Comparison of ENCODE assay signal across 13 cellular contexts in the genomic region with DNA sequence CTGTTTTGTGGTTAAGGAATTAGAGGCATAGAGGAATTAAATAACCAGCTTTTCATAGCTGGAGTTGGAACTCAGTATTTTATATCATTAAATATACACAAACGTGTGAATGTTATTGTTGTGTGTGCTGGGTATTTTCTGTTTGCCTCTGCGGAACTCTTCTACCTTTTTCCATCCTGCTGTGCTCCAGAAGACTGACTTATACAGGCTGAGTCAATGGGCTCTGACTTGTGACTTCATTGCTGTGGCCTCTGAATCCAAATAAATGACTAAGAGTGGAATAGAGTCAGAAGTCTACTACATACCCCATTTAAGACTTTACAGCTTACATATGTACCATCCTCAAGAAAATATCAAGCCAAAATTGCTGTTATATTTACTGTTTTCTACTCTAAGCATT. TPM values are rescaled to one million over a fixed set of nuclear protein-coding genes. Genes with fewer than 3 reads are reported as not detected.
A peak's percentile ranks its signal among the peaks of the same experiment; 100 is the strongest.
DNase-seq lines count a peak whose midpoint lies in the region; ATAC-seq, FAIRE-seq and TF ChIP-seq lines count a peak whose summit lies in the region.
"Had no signal": no experiment of that assay in that cellular context is flagged by ENCODE, and none has a peak within 500 bp of the region (broad histone marks: within the 10 kb centered on the region; RNA-seq: fewer than 3 reads in every experiment).

No MANE protein-coding gene starts in this region.

- in situ Hi-C loops in ACHN (cut with HindIII; ENCODE audit: low pct_ligation_motif_present, low pct_unique_long_range_greater_than_20kb, low sequenced_read_pairs): no loop called here

- peak; percentile 62 for DNase-seq in ACHN
- peak; percentile 12 for DNase-seq in H54 (ENCODE audit: insufficient read length, low spot score)
- peak; percentile 50 for DNase-seq in amniotic stem cell (lab: John Stamatoyannopoulos, UW)
- peak; percentile 55 for DNase-seq in hepatic stellate cell (ENCODE audit: low spot score)
- DNase-seq in SJCRH30: no peak
- DNase-seq in activated CD4-positive, alpha-beta T cell treated with anti-CD3 and anti-CD28 coated beads, Interleukin-2, amount 50 U/mL, for 48 hours: no peak
- DNase-seq: CD4-positive, alpha-beta memory T cell; effector CD8-positive, alpha-beta T cell; right lobe of liver; upper lobe of left lung; WERI-Rb-1 had no signal

- ATAC-seq in HG02852 (IDR thresholded peaks at IDR 0.05; ENCODE audit: unreplicated experiment) (no peak), GM21723 (IDR thresholded peaks at IDR 0.05; ENCODE audit: unreplicated experiment) (no peak)

- no peak overlapping the region for H3K4me3 ChIP-seq in SJCRH30
- H3K4me3 ChIP-seq: right lobe of liver, upper lobe of left lung had no signal

- peak; percentile 75 for FAIRE-seq in H54 (lab: Jason Lieb, UNC)

- no peaks in the 10 kb centered on the region for H3K9me3 ChIP-seq in SJCRH30 (replicated peaks)
- H3K9me3 ChIP-seq: right lobe of liver, upper lobe of left lung had no signal

- H3K4me1 ChIP-seq in SJCRH30: peaks cover 11% of the 10 kb centered on the region

- TF ChIP-seq POLR2A in H54 (IDR thresholded peaks at IDR 0.05; ENCODE audit: low read depth, low read length): no peak

- H3K27ac ChIP-seq in SJCRH30: no peak overlapping the region
- H3K27ac ChIP-seq: right lobe of liver, upper lobe of left lung, WERI-Rb-1 had no signal

- peaks cover 8% of the 10 kb centered on the region for H3K36me3 ChIP-seq in SJCRH30
- H3K36me3 ChIP-seq: right lobe of liver, upper lobe of left lung had no signal

- no peaks in the 10 kb centered on the region for H3K27me3 ChIP-seq in SJCRH30
- H3K27me3 ChIP-seq: right lobe of liver, upper lobe of left lung had no signal

RNA-seq across cellular contexts. Expression of a gene that starts 17.6 kb away (rescaled TPM):
- total RNA-seq in SJCRH30 (2014; rRNA removed; shearing (Covaris generic)): 58.6 and 64.8 TPM in 2 replicates

Comparison
In these comparisons a context has a peak if more than half of its experiments do, and no peak if none do; other contexts are left out.
1. DNase-seq: peak in ACHN (single experiment), H54 (single experiment), amniotic stem cell (single experiment) and hepatic stellate cell (single experiment); none in SJCRH30 (0 of 2) and activated CD4-positive, alpha-beta T cell treated with anti-CD3 and anti-CD28 coated beads, Interleukin-2, amount 50 U/mL, for 48 hours (0 of 2).